Comparison of ENCODE assay signal across 25 cellular contexts in the genomic region with DNA sequence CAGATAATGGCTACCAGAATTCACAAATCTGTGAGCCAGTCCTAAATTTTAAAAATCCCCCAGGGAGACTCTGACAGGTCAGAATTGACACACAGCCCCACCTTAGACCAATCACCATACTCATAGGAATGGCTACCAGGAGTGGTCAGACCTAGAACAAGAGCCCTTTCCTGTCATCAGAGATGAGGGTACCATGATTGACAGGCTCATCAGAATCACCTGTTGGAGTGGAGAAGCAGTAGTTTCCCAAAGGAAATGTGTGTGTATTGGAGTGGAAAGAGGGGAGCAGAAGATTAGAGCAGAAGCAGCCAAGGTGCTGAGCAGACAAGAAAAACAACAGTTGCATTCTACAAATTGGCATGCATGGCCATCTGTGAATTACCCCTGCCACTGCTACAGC.
"Had no signal": no experiment of that assay in that cellular context is flagged by ENCODE, and none has a peak within 500 bp of the region (broad histone marks: within the 10 kb centered on the region; RNA-seq: fewer than 3 reads in every experiment).

No MANE protein-coding gene starts in this region.

- H3K27me3 ChIP-seq: dorsolateral prefrontal cortex, gastrocnemius medialis, neural progenitor cell, right lobe of liver, tibial nerve, upper lobe of left lung had no signal

- H3K79me2 ChIP-seq: parathyroid adenoma had no signal

- H2AFZ ChIP-seq: neural progenitor cell, parathyroid adenoma had no signal

- H3K4me1 ChIP-seq: neural progenitor cell, parathyroid adenoma had no signal

- H3K36me3 ChIP-seq: gastrocnemius medialis, neural progenitor cell, right lobe of liver, thoracic aorta, tibial nerve, upper lobe of left lung had no signal

- DNase-seq: cortex of kidney; dorsolateral prefrontal cortex; effector CD4-positive, alpha-beta T cell; endodermal cell; foreskin fibroblast; gastrocnemius medialis; head of caudate nucleus; mucosa of descending colon; naive B cell; right lobe of liver; small intestine; stimulated activated CD4-positive, alpha-beta T cell treated with anti-CD3 and anti-CD28 coated beads, Interleukin-15, amount 100 ng/mL, for 24 hours; stimulated activated CD4-positive, alpha-beta T cell treated with anti-CD3 and anti-CD28 coated beads, Interleukin-2, amount 100 ng/mL, for 48 hours; stimulated activated naive B cell treated with anti-CD40 and anti-IgM and Interleukin-4, amounts not matched to agents 10 μg/mL and 1 μg/mL and 100 μg/mL, for 72 hours; upper lobe of left lung had no signal

- FAIRE-seq: keratinocyte, small intestine, urothelium cell line had no signal

- H3K4me3 ChIP-seq: dorsolateral prefrontal cortex, gastrocnemius medialis, lung, mucosa of descending colon, neural progenitor cell, right lobe of liver, thoracic aorta, tibial nerve, upper lobe of left lung had no signal

- ATAC-seq: esophagus mucosa; gastrocnemius medialis; mucosa of descending colon; natural killer cell treated with Interleukin-12 subunit alpha and Interleukin-12 subunit beta and Interleukin-15 and Interleukin-18, amount 100 ng/mL, for 72 hours; right lobe of liver; stimulated activated naive B cell treated with anti-CD40 and anti-IgM and Interleukin-4, amounts not matched to agents 10 μg/mL and 1 μg/mL and 100 μg/mL, for 72 hours had no signal

- H3K27ac ChIP-seq: dorsolateral prefrontal cortex, epithelial cell of prostate, gastrocnemius medialis, neural progenitor cell, parathyroid adenoma, right lobe of liver, thoracic aorta, tibial nerve, upper lobe of left lung had no signal

- H3K9me3 ChIP-seq: gastrocnemius medialis, mucosa of descending colon, right lobe of liver, thoracic aorta, tibial nerve, upper lobe of left lung had no signal

- H3K4me2 ChIP-seq: neural progenitor cell had no signal

- H3K9ac ChIP-seq: neural progenitor cell, parathyroid adenoma had no signal
